39 cellular contexts compared by ENCODE assay signal in genomic region chr13:45750566-45750965, GRCh38. TPM values are rescaled to one million over a fixed set of nuclear protein-coding genes. Genes with fewer than 3 reads are reported as not detected.
"Had no signal": no experiment of that assay in that cellular context is flagged by ENCODE, and none has a peak within 500 bp of the region (broad histone marks: within the 10 kb centered on the region; RNA-seq: fewer than 3 reads in every experiment).

No MANE protein-coding gene starts in this region.

- H3K27ac Mint-ChIP-seq: activated B cell treated with CpG ODN at 0.5 μM for 24 hours; activated CD4-positive, alpha-beta memory T cell treated with anti-CD3 and anti-CD28 coated beads for 36 hours; activated CD4-positive, alpha-beta T cell treated with anti-CD3 and anti-CD28 coated beads, Interleukin-2, amount 10 ng/mL, durations not matched to agents 24 days and 14 days; activated CD8-positive, alpha-beta T cell treated with anti-CD3 and anti-CD28 coated beads for 36 hours; activated naive CD4-positive, alpha-beta T cell treated with anti-CD3 and anti-CD28 coated beads for 36 hours; activated naive CD4-positive, alpha-beta T cell treated with anti-CD3 and anti-CD28 coated beads, Interleukin-2, amount 50 U/mL, for 72 hours; activated naive CD8-positive, alpha-beta T cell treated with anti-CD3 and anti-CD28 coated beads for 36 hours; activated T-cell treated with anti-CD3 and anti-CD28 coated beads, Interleukin-2, amount 50 U/mL, for 72 hours; activated T-helper 1 cell treated with anti-CD3 and anti-CD28 coated beads, Interleukin-12 subunit alpha, Interleukin-12 subunit beta, Interleukin-2, Interleukin-4 antibody, amounts not matched to agents 30 ng/mL and 10 ng/mL and 1 ng/mL, durations not matched to agents 14 hours and 24 hours and 36 hours; activated T-helper 17 cell treated with anti-CD3 and anti-CD28 coated beads, Interleukin-2, amount 50 U/mL, for 72 hours; T-cell; T-helper 17 cell had no signal

- H3K36me3 Mint-ChIP-seq: activated CD4-positive, alpha-beta memory T cell treated with anti-CD3 and anti-CD28 coated beads for 36 hours; activated naive CD4-positive, alpha-beta T cell treated with anti-CD3 and anti-CD28 coated beads, Interleukin-2, amount 50 U/mL, for 72 hours; activated naive CD8-positive, alpha-beta T cell treated with anti-CD3 and anti-CD28 coated beads for 36 hours; T-cell had no signal

- H3K4me3 ChIP-seq: adrenal gland, body of pancreas, breast epithelium had no signal

- H3K27me3 ChIP-seq: adrenal gland, body of pancreas, brain microvascular endothelial cell, breast epithelium had no signal

- H3K4me1 Mint-ChIP-seq: activated B cell treated with CpG ODN at 0.5 μM for 24 hours; activated CD4-positive, alpha-beta T cell treated with anti-CD3 and anti-CD28 coated beads, Interleukin-2, amount 10 ng/mL, durations not matched to agents 24 days and 14 days; activated naive CD8-positive, alpha-beta T cell treated with anti-CD3 and anti-CD28 coated beads for 36 hours; T-cell; T-helper 17 cell had no signal

- H3K27ac ChIP-seq: adrenal gland, body of pancreas, brain microvascular endothelial cell, breast epithelium, VCaP had no signal

- H3K4me1 ChIP-seq: adrenal gland, body of pancreas, breast epithelium had no signal

- H3K36me3 ChIP-seq: adrenal gland, brain microvascular endothelial cell, breast epithelium had no signal

- H3K9me3 Mint-ChIP-seq: activated B cell treated with CpG ODN at 0.5 μM for 24 hours; activated CD4-positive, alpha-beta memory T cell treated with anti-CD3 and anti-CD28 coated beads for 36 hours; activated CD8-positive, alpha-beta T cell treated with anti-CD3 and anti-CD28 coated beads for 36 hours; activated naive CD4-positive, alpha-beta T cell treated with anti-CD3 and anti-CD28 coated beads for 36 hours; activated naive CD8-positive, alpha-beta T cell treated with anti-CD3 and anti-CD28 coated beads for 36 hours; activated T-cell treated with anti-CD3 and anti-CD28 coated beads, Interleukin-2, amount 50 U/mL, for 4 hours; activated T-cell treated with anti-CD3 and anti-CD28 coated beads, Interleukin-2, amount 50 U/mL, for 72 hours; T-cell had no signal

- DNase-seq: activated B cell treated with CpG ODN at 0.5 μM for 24 hours; activated CD4-positive, alpha-beta memory T cell treated with anti-CD3 and anti-CD28 coated beads for 36 hours; activated CD4-positive, alpha-beta T cell treated with anti-CD3 and anti-CD28 coated beads for 4 hours; activated CD4-positive, alpha-beta T cell treated with anti-CD3 and anti-CD28 coated beads, Interleukin-2, amount 10 ng/mL, durations not matched to agents 24 days and 14 days; activated CD4-positive, alpha-beta T cell treated with anti-CD3 and anti-CD28 coated beads, Interleukin-2, amount 50 U/mL, for 1 hour; activated CD4-positive, alpha-beta T cell treated with anti-CD3 and anti-CD28 coated beads, Interleukin-2, amount 50 U/mL, for 4 hours; activated CD4-positive, CD25-positive, alpha-beta regulatory T cell treated with anti-CD3 and anti-CD28 coated beads, Interleukin-2, amount 50 U/mL, for 72 hours; activated CD8-positive, alpha-beta memory T cell treated with anti-CD3 and anti-CD28 coated beads, Interleukin-2, amount 50 U/mL, for 4 hours; activated CD8-positive, alpha-beta T cell treated with anti-CD3 and anti-CD28 coated beads for 36 hours; activated effector memory CD4-positive, alpha-beta T cell treated with anti-CD3 and anti-CD28 coated beads, Interleukin-2, amount 50 U/mL, for 16 hours; activated gamma-delta T cell treated with Interleukin-2 at 50 U/mL for 16 hours; activated naive CD4-positive, alpha-beta T cell; activated naive CD4-positive, alpha-beta T cell treated with anti-CD3 and anti-CD28 coated beads for 36 hours; activated naive CD4-positive, alpha-beta T cell treated with anti-CD3 and anti-CD28 coated beads, Interleukin-2, amount 50 U/mL, for 16 hours; activated naive CD8-positive, alpha-beta T cell treated with anti-CD3 and anti-CD28 coated beads for 36 hours; activated T-cell treated with anti-CD3 and anti-CD28 coated beads for 4 hours; activated T-cell treated with anti-CD3 and anti-CD28 coated beads, Interleukin-2, amount 50 U/mL, for 1 hour; activated T-cell treated with anti-CD3 and anti-CD28 coated beads, Interleukin-2, amount 50 U/mL, for 4 hours; activated T-cell treated with anti-CD3 and anti-CD28 coated beads, Interleukin-2, amount 50 U/mL, for 72 hours; adrenal gland; amniotic stem cell; aorta; body of pancreas; brain microvascular endothelial cell; central memory CD4-positive, alpha-beta T cell; T-cell; T-helper 17 cell; T-helper 9 cell had no signal

- H3K9me3 ChIP-seq: adrenal gland, body of pancreas, breast epithelium had no signal

- H3K4me3 Mint-ChIP-seq: activated B cell treated with CpG ODN at 0.5 μM for 24 hours; activated CD4-positive, alpha-beta memory T cell treated with anti-CD3 and anti-CD28 coated beads for 36 hours; activated CD4-positive, alpha-beta T cell treated with anti-CD3 and anti-CD28 coated beads, Interleukin-2, amount 10 ng/mL, durations not matched to agents 24 days and 14 days; activated CD8-positive, alpha-beta T cell treated with anti-CD3 and anti-CD28 coated beads for 36 hours; activated naive CD4-positive, alpha-beta T cell treated with anti-CD3 and anti-CD28 coated beads for 36 hours; activated naive CD8-positive, alpha-beta T cell treated with anti-CD3 and anti-CD28 coated beads for 36 hours; activated T-cell treated with anti-CD3 and anti-CD28 coated beads, Interleukin-2, amount 50 U/mL, for 4 hours; activated T-cell treated with anti-CD3 and anti-CD28 coated beads, Interleukin-2, amount 50 U/mL, for 72 hours; activated T-helper 1 cell treated with anti-CD3 and anti-CD28 coated beads, Interleukin-12 subunit alpha, Interleukin-12 subunit beta, Interleukin-2, Interleukin-4 antibody, amounts not matched to agents 30 ng/mL and 10 ng/mL and 1 ng/mL, durations not matched to agents 14 hours and 24 hours and 36 hours; activated T-helper 17 cell treated with anti-CD3 and anti-CD28 coated beads, Interleukin-2, amount 50 U/mL, for 72 hours; T-cell; T-helper 17 cell had no signal

- H3K27me3 Mint-ChIP-seq: activated CD8-positive, alpha-beta T cell treated with anti-CD3 and anti-CD28 coated beads for 36 hours; T-helper 17 cell had no signal

- ATAC-seq: activated CD8-positive, alpha-beta T cell treated with anti-CD3 and anti-CD28 coated beads for 36 hours; activated naive CD4-positive, alpha-beta T cell treated with anti-CD3 and anti-CD28 coated beads, Interleukin-2, amount 50 U/mL, for 72 hours; activated T-cell treated with anti-CD3 and anti-CD28 coated beads, Interleukin-2, amount 50 U/mL, for 4 hours; activated T-cell treated with anti-CD3 and anti-CD28 coated beads, Interleukin-2, amount 50 U/mL, for 72 hours; activated T-helper 17 cell treated with anti-CD3 and anti-CD28 coated beads, Interleukin-2, amount 50 U/mL, for 72 hours; body of pancreas; T-cell; T-helper 17 cell had no signal

RNA-seq across cellular contexts. Expression of gene CBY2, which starts 48.4 kb away (rescaled TPM):
- total RNA-seq: activated B cell treated with CpG ODN at 0.5 μM for 24 hours; activated CD4-positive, alpha-beta memory T cell treated with anti-CD3 and anti-CD28 coated beads for 36 hours; activated CD4-positive, alpha-beta T cell treated with anti-CD3 and anti-CD28 coated beads, Interleukin-2, amount 10 ng/mL, durations not matched to agents 24 days and 14 days; activated CD8-positive, alpha-beta memory T cell treated with anti-CD3 and anti-CD28 coated beads for 36 hours; activated CD8-positive, alpha-beta T cell treated with anti-CD3 and anti-CD28 coated beads for 36 hours; activated naive CD4-positive, alpha-beta T cell treated with anti-CD3 and anti-CD28 coated beads for 36 hours; activated naive CD4-positive, alpha-beta T cell treated with anti-CD3 and anti-CD28 coated beads, Interleukin-2, amount 50 U/mL, for 72 hours; activated naive CD8-positive, alpha-beta T cell treated with anti-CD3 and anti-CD28 coated beads for 36 hours; activated T-cell treated with anti-CD3 and anti-CD28 coated beads, Interleukin-2, amount 50 U/mL, for 4 hours; activated T-helper 1 cell treated with anti-CD3 and anti-CD28 coated beads, Interleukin-12 subunit alpha, Interleukin-12 subunit beta, Interleukin-2, Interleukin-4 antibody, amounts not matched to agents 30 ng/mL and 10 ng/mL and 1 ng/mL, durations not matched to agents 14 hours and 24 hours and 36 hours; activated T-helper 17 cell treated with anti-CD3 and anti-CD28 coated beads, Interleukin-2, amount 50 U/mL, for 72 hours; adrenal gland; aorta; astrocyte; body of pancreas; breast epithelium; cardiac septum; cerebellum; T-helper 1 cell treated with Interleukin-12 subunit alpha and Interleukin-12 subunit beta and Interleukin-4 antibody, amounts not matched to agents 30 ng/mL and 1 ng/mL, for 36 hours; T-helper 17 cell; T-helper 2 cell treated with Interferon-gamma antibody and Interleukin-4, amounts not matched to agents 100 ng/mL and 5 ng/mL, for 36 hours had no signal
- polyA plus RNA-seq: adrenal gland, aorta had no signal
